Comparison of ENCODE assay signal across 21 cellular contexts in the genomic region with DNA sequence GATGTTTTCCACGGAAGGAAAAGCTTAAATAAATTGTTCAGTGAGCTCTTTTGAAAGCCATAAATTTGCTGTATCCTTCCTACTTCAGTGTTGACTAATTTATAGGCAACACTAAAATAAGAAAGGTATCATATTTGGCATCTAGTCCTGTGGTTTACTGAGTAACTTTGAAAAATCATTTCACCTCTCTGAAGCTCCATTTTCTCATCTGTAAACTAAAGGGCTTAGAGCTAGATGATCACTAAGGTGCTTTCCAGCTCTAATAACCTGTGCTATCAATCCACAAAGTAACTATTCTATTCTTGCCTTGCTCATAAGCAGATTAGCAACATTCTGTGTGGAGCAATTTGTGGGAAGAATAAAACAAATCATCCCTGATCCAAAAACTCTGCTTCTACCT.
"Had no signal": no experiment of that assay in that cellular context is flagged by ENCODE, and none has a peak within 500 bp of the region (broad histone marks: within the 10 kb centered on the region; RNA-seq: fewer than 3 reads in every experiment).

No MANE protein-coding gene starts in this region.

- H3K27ac ChIP-seq: gastroesophageal sphincter, neural progenitor cell, transverse colon, uterus had no signal

- H3K36me3 ChIP-seq: gastroesophageal sphincter, neural progenitor cell, transverse colon, uterus had no signal

- H3K4me3 ChIP-seq: gastroesophageal sphincter, lung, neural progenitor cell, smooth muscle cell, transverse colon, uterus had no signal

- H3K4me1 ChIP-seq: neural progenitor cell, uterus had no signal

- H3K27me3 ChIP-seq: gastroesophageal sphincter, neural progenitor cell, transverse colon, uterus had no signal

- H3K9me3 ChIP-seq: gastroesophageal sphincter, transverse colon, uterus had no signal

- H2AFZ ChIP-seq: neural progenitor cell had no signal

- H3K4me2 ChIP-seq: neural progenitor cell, smooth muscle cell had no signal

- DNase-seq: activated B cell treated with CpG ODN at 0.5 μM for 24 hours; activated CD8-positive, alpha-beta memory T cell treated with anti-CD3 and anti-CD28 coated beads, Interleukin-2, amount 10 ng/mL, durations not matched to agents 7 days and 5 days; activated CD8-positive, alpha-beta T cell treated with anti-CD3 and anti-CD28 coated beads for 36 hours; activated naive CD4-positive, alpha-beta T cell; activated naive CD8-positive, alpha-beta T cell treated with anti-CD3 and anti-CD28 coated beads, Interleukin-2, amount 10 ng/mL, durations not matched to agents 7 days and 5 days; activated T-cell treated with anti-CD3 and anti-CD28 coated beads for 4 hours; amniotic stem cell; cortex of kidney; endodermal cell; kidney; naive B cell; stimulated activated CD4-positive, alpha-beta T cell treated with anti-CD3 and anti-CD28 coated beads, Interleukin-15, amount 100 ng/mL, for 24 hours; stimulated activated naive B cell treated with anti-CD40 and anti-IgM and Interleukin-4, amounts not matched to agents 10 μg/mL and 1 μg/mL and 100 μg/mL, for 72 hours; transverse colon; uterus had no signal

- FAIRE-seq: bronchial epithelial cell, kidney had no signal

- ATAC-seq: activated CD8-positive, alpha-beta memory T cell treated with anti-CD3 and anti-CD28 coated beads, Interleukin-2, amount 10 ng/mL, durations not matched to agents 7 days and 5 days; activated CD8-positive, alpha-beta T cell treated with anti-CD3 and anti-CD28 coated beads for 36 hours; gastroesophageal sphincter; sciatic nerve; stimulated activated naive B cell treated with anti-CD40 and anti-IgM and Interleukin-4, amounts not matched to agents 10 μg/mL and 1 μg/mL and 100 μg/mL, for 72 hours had no signal

- H3K9ac ChIP-seq: neural progenitor cell had no signal
